In the genomic region with DNA sequence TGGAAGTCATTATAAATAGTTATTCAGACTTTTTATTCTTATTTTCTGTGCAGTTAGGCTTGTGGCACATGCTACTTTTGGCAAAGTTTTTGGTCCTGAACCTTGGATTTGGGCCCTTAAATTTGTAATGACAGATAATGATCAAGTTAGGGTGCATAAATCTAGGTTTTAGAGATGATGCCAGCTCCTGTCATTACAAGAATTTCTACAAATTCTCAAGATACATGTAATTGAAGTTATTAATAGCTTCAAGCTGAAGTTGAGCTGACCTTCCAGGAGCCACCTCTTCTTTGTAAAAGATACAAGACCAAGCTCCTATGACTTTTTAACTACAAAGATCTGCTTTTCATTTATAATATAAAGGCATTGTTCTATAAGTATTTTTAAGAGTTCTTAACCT, we compare ENCODE assay signal across 23 cellular contexts.
"Had no signal": no experiment of that assay in that cellular context is flagged by ENCODE, and none has a peak within 500 bp of the region (broad histone marks: within the 10 kb centered on the region; RNA-seq: fewer than 3 reads in every experiment).

No MANE protein-coding gene starts in this region.

- H3K27ac Mint-ChIP-seq: mesothelial cell of epicardium; naive B cell; naive thymus-derived CD8-positive, alpha-beta T cell had no signal

- DNase-seq: dermis blood vessel endothelial cell; dorsolateral prefrontal cortex; effector CD4-positive, alpha-beta T cell; effector memory CD4-positive, alpha-beta T cell; erythroblast; esophagus squamous epithelium; foreskin fibroblast; foreskin melanocyte; gastrocnemius medialis; glutamatergic neuron; head of caudate nucleus; heart right ventricle; hippocampal formation; left cardiac atrium; left lung; left ventricle myocardium superior; lower lobe of right lung; mesenchymal stem cell; mucosa of descending colon; naive B cell; naive thymus-derived CD8-positive, alpha-beta T cell had no signal

- H3K36me3 Mint-ChIP-seq: mesothelial cell of epicardium; naive B cell; naive thymus-derived CD8-positive, alpha-beta T cell had no signal

- H3K4me3 Mint-ChIP-seq: mesothelial cell of epicardium; naive B cell; naive thymus-derived CD8-positive, alpha-beta T cell had no signal

- H3K4me1 Mint-ChIP-seq: mesothelial cell of epicardium; naive B cell; naive thymus-derived CD8-positive, alpha-beta T cell had no signal

- ATAC-seq: esophagus mucosa; gastrocnemius medialis; heart right ventricle; left cardiac atrium; left lung; left ventricle myocardium superior; lower lobe of right lung; mucosa of descending colon; naive thymus-derived CD8-positive, alpha-beta T cell had no signal
